In the genomic region with DNA sequence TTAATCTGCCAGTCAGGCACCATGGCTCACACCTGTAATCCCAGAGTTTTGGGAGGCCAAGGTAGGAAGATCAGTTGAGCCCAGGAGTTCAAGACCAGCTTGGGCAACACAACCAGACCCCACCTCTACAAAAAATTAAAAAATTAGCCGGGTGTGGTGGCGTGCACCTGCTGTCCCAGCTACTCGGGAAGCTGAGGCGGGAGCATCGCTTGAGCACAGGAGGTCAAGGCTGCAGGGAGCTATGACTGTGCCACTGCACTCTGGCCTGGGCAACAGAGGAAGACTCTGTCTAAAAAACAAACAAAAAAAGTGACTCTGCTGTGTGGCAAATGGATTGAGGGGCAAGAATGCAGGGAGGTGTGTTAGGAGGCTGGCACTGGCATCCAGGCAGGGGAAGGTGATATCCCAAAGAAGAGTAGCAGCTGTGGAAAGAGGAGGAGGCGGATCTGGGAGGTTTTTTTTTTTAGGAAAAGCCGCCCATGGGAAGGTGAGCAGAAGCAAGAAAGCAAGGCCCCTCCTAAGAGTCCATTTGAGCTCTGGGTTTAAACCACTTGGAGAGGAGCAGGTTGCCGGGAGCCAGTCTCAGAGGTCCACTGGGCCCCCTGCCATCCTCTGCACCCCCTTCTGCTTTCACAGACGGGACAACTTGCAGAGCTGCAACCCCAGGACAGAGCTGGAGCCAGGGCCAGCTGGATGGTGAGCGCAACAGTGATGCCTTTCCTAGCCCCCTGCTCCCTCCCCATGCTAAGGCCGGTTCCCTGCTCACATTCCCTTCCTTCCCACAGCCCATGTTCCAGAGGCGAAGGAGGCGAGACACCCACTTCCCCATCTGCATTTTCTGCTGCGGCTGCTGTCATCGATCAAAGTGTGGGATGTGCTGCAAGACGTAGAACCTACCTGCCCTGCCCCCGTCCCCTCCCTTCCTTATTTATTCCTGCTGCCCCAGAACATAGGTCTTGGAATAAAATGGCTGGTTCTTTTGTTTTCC, we compare ENCODE assay signal across 1 cellular context.
TF ChIP-seq lines count a peak whose summit lies in the region.

No MANE protein-coding gene starts in this region.

TF ChIP-seq in WTC11, 78 proteins besides CTCF, POLR2A, EP300 and RAD21 (continued from another document):
- TF ChIP-seq, protein P1, sequence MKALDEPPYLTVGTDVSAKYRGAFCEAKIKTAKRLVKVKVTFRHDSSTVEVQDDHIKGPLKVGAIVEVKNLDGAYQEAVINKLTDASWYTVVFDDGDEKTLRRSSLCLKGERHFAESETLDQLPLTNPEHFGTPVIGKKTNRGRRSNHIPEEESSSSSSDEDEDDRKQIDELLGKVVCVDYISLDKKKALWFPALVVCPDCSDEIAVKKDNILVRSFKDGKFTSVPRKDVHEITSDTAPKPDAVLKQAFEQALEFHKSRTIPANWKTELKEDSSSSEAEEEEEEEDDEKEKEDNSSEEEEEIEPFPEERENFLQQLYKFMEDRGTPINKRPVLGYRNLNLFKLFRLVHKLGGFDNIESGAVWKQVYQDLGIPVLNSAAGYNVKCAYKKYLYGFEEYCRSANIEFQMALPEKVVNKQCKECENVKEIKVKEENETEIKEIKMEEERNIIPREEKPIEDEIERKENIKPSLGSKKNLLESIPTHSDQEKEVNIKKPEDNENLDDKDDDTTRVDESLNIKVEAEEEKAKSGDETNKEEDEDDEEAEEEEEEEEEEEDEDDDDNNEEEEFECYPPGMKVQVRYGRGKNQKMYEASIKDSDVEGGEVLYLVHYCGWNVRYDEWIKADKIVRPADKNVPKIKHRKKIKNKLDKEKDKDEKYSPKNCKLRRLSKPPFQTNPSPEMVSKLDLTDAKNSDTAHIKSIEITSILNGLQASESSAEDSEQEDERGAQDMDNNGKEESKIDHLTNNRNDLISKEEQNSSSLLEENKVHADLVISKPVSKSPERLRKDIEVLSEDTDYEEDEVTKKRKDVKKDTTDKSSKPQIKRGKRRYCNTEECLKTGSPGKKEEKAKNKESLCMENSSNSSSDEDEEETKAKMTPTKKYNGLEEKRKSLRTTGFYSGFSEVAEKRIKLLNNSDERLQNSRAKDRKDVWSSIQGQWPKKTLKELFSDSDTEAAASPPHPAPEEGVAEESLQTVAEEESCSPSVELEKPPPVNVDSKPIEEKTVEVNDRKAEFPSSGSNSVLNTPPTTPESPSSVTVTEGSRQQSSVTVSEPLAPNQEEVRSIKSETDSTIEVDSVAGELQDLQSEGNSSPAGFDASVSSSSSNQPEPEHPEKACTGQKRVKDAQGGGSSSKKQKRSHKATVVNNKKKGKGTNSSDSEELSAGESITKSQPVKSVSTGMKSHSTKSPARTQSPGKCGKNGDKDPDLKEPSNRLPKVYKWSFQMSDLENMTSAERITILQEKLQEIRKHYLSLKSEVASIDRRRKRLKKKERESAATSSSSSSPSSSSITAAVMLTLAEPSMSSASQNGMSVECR (CRISPR knock-in tag; IDR thresholded peaks at IDR 0.05; ENCODE audit: borderline replicate concordance) = no peak
- TF ChIP-seq, protein P2, sequence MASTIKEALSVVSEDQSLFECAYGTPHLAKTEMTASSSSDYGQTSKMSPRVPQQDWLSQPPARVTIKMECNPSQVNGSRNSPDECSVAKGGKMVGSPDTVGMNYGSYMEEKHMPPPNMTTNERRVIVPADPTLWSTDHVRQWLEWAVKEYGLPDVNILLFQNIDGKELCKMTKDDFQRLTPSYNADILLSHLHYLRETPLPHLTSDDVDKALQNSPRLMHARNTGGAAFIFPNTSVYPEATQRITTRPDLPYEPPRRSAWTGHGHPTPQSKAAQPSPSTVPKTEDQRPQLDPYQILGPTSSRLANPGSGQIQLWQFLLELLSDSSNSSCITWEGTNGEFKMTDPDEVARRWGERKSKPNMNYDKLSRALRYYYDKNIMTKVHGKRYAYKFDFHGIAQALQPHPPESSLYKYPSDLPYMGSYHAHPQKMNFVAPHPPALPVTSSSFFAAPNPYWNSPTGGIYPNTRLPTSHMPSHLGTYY (CRISPR knock-in tag; IDR thresholded peaks at IDR 0.05) = no peak
- TF ChIP-seq, protein P3, sequence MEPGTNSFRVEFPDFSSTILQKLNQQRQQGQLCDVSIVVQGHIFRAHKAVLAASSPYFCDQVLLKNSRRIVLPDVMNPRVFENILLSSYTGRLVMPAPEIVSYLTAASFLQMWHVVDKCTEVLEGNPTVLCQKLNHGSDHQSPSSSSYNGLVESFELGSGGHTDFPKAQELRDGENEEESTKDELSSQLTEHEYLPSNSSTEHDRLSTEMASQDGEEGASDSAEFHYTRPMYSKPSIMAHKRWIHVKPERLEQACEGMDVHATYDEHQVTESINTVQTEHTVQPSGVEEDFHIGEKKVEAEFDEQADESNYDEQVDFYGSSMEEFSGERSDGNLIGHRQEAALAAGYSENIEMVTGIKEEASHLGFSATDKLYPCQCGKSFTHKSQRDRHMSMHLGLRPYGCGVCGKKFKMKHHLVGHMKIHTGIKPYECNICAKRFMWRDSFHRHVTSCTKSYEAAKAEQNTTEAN (CRISPR knock-in tag; IDR thresholded peaks at IDR 0.05) = no peak
- no peak for TF ChIP-seq FOXJ3 (CRISPR knock-in tag; IDR thresholded peaks at IDR 0.05; ENCODE audit: borderline replicate concordance)
